ENCODE assay signal across 19 cellular contexts in the genomic region with DNA sequence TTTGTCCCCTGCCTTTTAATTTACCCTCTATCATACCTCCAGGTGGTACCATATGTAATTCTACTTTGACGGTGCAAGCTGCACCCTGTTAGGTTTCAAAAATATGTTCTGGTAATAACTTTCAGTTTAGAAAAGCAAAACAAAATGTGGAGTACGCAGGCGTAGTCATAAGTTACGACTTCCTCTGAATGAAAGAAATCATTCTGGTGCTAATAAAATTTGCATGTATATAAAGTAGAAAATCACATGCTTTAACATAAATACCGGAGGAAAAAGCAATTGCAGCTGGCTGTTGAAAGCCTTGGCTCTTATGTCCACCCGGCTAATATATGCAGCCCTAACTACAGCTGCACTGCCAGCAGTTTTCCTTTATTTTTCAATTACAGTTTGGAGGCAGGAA.
DNase-seq lines count a peak whose midpoint lies in the region; ATAC-seq and TF ChIP-seq lines count a peak whose summit lies in the region.
"Had no signal": no experiment of that assay in that cellular context is flagged by ENCODE, and none has a peak within 500 bp of the region (broad histone marks: within the 10 kb centered on the region; RNA-seq: fewer than 3 reads in every experiment).

No MANE protein-coding gene starts in this region.

- WGBS in mesendoderm (ENCODE audit: extremely low coverage, insufficient coverage, low lambda C conversion rate) = no CpG with 5 or more reads among the region's 6 CpGs

- H3K27me3 Mint-ChIP-seq in stimulated activated naive B cell treated with anti-CD40 and anti-IgM and Interleukin-4, amounts not matched to agents 10 μg/mL and 1 μg/mL and 100 μg/mL, for 72 hours = no peaks in the 10 kb centered on the region
- H3K27me3 Mint-ChIP-seq: CD4-positive, alpha-beta T cell had no signal

- H3K79me1 ChIP-seq in mesendoderm (ENCODE audit: low read length) = no peaks in the 10 kb centered on the region

- peak; percentile 21 to 39 for ATAC-seq in stimulated activated naive B cell treated with anti-CD40 and anti-IgM and Interleukin-4, amounts not matched to agents 10 μg/mL and 1 μg/mL and 100 μg/mL, for 72 hours (replicated peaks)
- ATAC-seq in HG03520 (IDR thresholded peaks at IDR 0.05; ENCODE audit: unreplicated experiment) = no peak
- ATAC-seq: right cardiac atrium had no signal

- TF ChIP-seq CTCF in choroid plexus epithelial cell (conservative IDR thresholded peaks at IDR 0.05; ENCODE audit: low read depth, low read length) = no peak

- no peaks in the 10 kb centered on the region for H3K4me1 ChIP-seq in mesendoderm (ENCODE audit: control insufficient read depth, low read depth, low read length)
- H3K4me1 ChIP-seq: upper lobe of left lung had no signal

- H2BK15ac ChIP-seq in mesendoderm (replicated peaks; ENCODE audit: low read depth) = no peak overlapping the region

- no peak overlapping the region for H3K27ac ChIP-seq in mesendoderm (ENCODE audit: low read depth, low read length)
- H3K27ac ChIP-seq: neutrophil, upper lobe of left lung had no signal

- H3K18ac ChIP-seq in mesendoderm (ENCODE audit: low read length) = no peak overlapping the region

- H3K79me2 ChIP-seq in mesendoderm (ENCODE audit: control insufficient read depth, insufficient read depth, low read length) = no peaks in the 10 kb centered on the region

- no peak overlapping the region for H4K8ac ChIP-seq in mesendoderm (ENCODE audit: low read depth, low read length)

- no peak overlapping the region for H2BK5ac ChIP-seq in mesendoderm (ENCODE audit: low read length)

- H3K4me3 ChIP-seq in MG63 = peak overlapping the region; percentile 35
- peak overlapping the region; percentile 35 for H3K4me3 ChIP-seq in choroid plexus epithelial cell (ENCODE audit: low read depth, low read length)
- no peak overlapping the region for H3K4me3 ChIP-seq in mesendoderm (ENCODE audit: low read length)

- H3K9me3 Mint-ChIP-seq in stimulated activated naive B cell treated with anti-CD40 and anti-IgM and Interleukin-4, amounts not matched to agents 10 μg/mL and 1 μg/mL and 100 μg/mL, for 72 hours = peaks cover 7 to 10% of the 10 kb centered on the region in 2 donors

- H3K4me2 ChIP-seq in mesendoderm (ENCODE audit: low read length) = no peak overlapping the region

- no peak overlapping the region for H3K9ac ChIP-seq in mesendoderm (ENCODE audit: low read length)

- no peak overlapping the region for H3K56ac ChIP-seq in mesendoderm (ENCODE audit: low read length)

- H3K27ac Mint-ChIP-seq in stimulated activated naive B cell treated with anti-CD40 and anti-IgM and Interleukin-4, amounts not matched to agents 10 μg/mL and 1 μg/mL and 100 μg/mL, for 72 hours = peak overlapping the region; percentile 32
- H3K27ac Mint-ChIP-seq: CD4-positive, alpha-beta T cell; HFFc6 had no signal

- H3K4ac ChIP-seq in mesendoderm (ENCODE audit: low read depth, low read length) = no peak overlapping the region

- no peaks in the 10 kb centered on the region for H3K27me3 ChIP-seq in MG63
- H3K27me3 ChIP-seq in mesendoderm (ENCODE audit: insufficient read depth, low read length, poor library complexity) = no peaks in the 10 kb centered on the region
- H3K27me3 ChIP-seq: neutrophil, upper lobe of left lung had no signal

- peaks cover 6 to 19% of the 10 kb centered on the region in 2 donors for H3K4me1 Mint-ChIP-seq in stimulated activated naive B cell treated with anti-CD40 and anti-IgM and Interleukin-4, amounts not matched to agents 10 μg/mL and 1 μg/mL and 100 μg/mL, for 72 hours

- peak overlapping the region; percentile 66 to 76 for H3K4me3 Mint-ChIP-seq in stimulated activated naive B cell treated with anti-CD40 and anti-IgM and Interleukin-4, amounts not matched to agents 10 μg/mL and 1 μg/mL and 100 μg/mL, for 72 hours
- H3K4me3 Mint-ChIP-seq: CD4-positive, alpha-beta T cell; HFFc6 had no signal

- H3K36me3 ChIP-seq in MG63 (no peaks in the 10 kb centered on the region), mesendoderm (ENCODE audit: control insufficient read depth, insufficient read depth, low read length) (no peaks in the 10 kb centered on the region)
- H3K36me3 ChIP-seq: neutrophil, upper lobe of left lung had no signal

- H2AK5ac ChIP-seq in mesendoderm (ENCODE audit: low read length) = no peak overlapping the region

- no peak overlapping the region for H3K23ac ChIP-seq in mesendoderm (ENCODE audit: low read length)

- no peak overlapping the region for H4K5ac ChIP-seq in mesendoderm (ENCODE audit: low read length)

- H2BK120ac ChIP-seq in mesendoderm (ENCODE audit: low read depth, low read length) = no peak overlapping the region

- H3K9me3 ChIP-seq in MG63 = no peaks in the 10 kb centered on the region
- H3K9me3 ChIP-seq: neutrophil, upper lobe of left lung had no signal

- H3K36me3 Mint-ChIP-seq in stimulated activated naive B cell treated with anti-CD40 and anti-IgM and Interleukin-4, amounts not matched to agents 10 μg/mL and 1 μg/mL and 100 μg/mL, for 72 hours = peaks cover 0 to 4% of the 10 kb centered on the region in 2 donors

- DNase-seq in NCI-H1092 (lab: John Stamatoyannopoulos, UW) (peak; percentile 4), NCI-H1092 treated with DMSO at 0.1 percent for 48 hours (lab: John Stamatoyannopoulos, UW) (no peak), MG63 (no peak), choroid plexus epithelial cell (ENCODE audit: low read depth) (peak; percentile 22), C1 segment of cervical spinal cord (lab: John Stamatoyannopoulos, UW) (no peak), mesendoderm (no peak)
- no peak for DNase-seq in stimulated activated naive B cell treated with anti-CD40 and anti-IgM and Interleukin-4, amounts not matched to agents 10 μg/mL and 1 μg/mL and 100 μg/mL, for 72 hours
- DNase-seq: activated effector memory CD4-positive, alpha-beta T cell treated with Interleukin-2 at 50 U/mL for 16 hours; CD4-positive, alpha-beta T cell; HFFc6; mammary epithelial cell; NCI-H524 treated with DMSO at 0.1 percent for 48 hours; right cardiac atrium; stimulated activated CD4-positive, alpha-beta T cell treated with anti-CD3 and anti-CD28 coated beads, Interleukin-4, amount 100 ng/mL, for 1 hour; stimulated activated CD8-positive, alpha-beta memory T cell treated with anti-CD3 and anti-CD28 coated beads, Interleukin-4, amount 100 ng/mL, for 48 hours; T-helper 1 cell; upper lobe of left lung had no signal

Comparison
In these comparisons a context has a peak if more than half of its experiments do, and no peak if none do; other contexts are left out.
1. DNase-seq: peak in NCI-H1092 (single experiment) and choroid plexus epithelial cell (single experiment); none in NCI-H1092 treated with DMSO at 0.1 percent for 48 hours (single experiment), MG63 (single experiment), stimulated activated naive B cell treated with anti-CD40 and anti-IgM and Interleukin-4, amounts not matched to agents 10 μg/mL and 1 μg/mL and 100 μg/mL, for 72 hours (single experiment), C1 segment of cervical spinal cord (0 of 14) and mesendoderm (single experiment).